ENCODE assay signal across 8 cellular contexts in genomic region chr11:77126861-77127673, GRCh38. TPM values are rescaled to one million over a fixed set of nuclear protein-coding genes. Genes with fewer than 3 reads are reported as not detected.
DNase-seq lines count a peak whose midpoint lies in the region; ATAC-seq and TF ChIP-seq lines count a peak whose summit lies in the region.

No MANE protein-coding gene starts in this region.

- intact Hi-C loops in PC-9 (cut with micrococcal nuclease; ENCODE audit: unreplicated experiment): loop anchor here (1.0 to 2.0 kb wide), 4 partner anchors 61 to 492 kb away; no protein-coding TSS in a partner anchor

- H3F3A ChIP-seq in PC-9 (ENCODE audit: insufficient read depth, low read depth): no peaks in the 10 kb centered on the region

- no peaks in the 10 kb centered on the region for H3K9me3 ChIP-seq in BLaER1 treated with 17β-estradiol and CSF1 and Interleukin-3, amounts not matched to agents 10 nM and 100 nM (replicated peaks in 1 of 11)
- H3K9me3 ChIP-seq in PC-9 (ENCODE audit: insufficient read depth, low read depth) (no peaks in the 10 kb centered on the region), neutrophil (no peaks in the 10 kb centered on the region)

- peak overlapping the region in 1 of 11 experiments; percentile 24; a peak in 1 of 22 replicates for H3K27ac ChIP-seq in BLaER1 treated with 17β-estradiol and CSF1 and Interleukin-3, amounts not matched to agents 10 nM and 100 nM
- H3K27ac ChIP-seq in PC-9: no peak overlapping the region
- H3K27ac ChIP-seq in neutrophil: no peak overlapping the region
- peak overlapping the region; percentile 42 for H3K27ac ChIP-seq in temporal lobe (ENCODE audit: low read depth, low read length)

- BruUV-seq in PC-9 (replicated peaks; lab: Mats Ljungman, UMichigan): no TSS peak

- H3K9ac ChIP-seq in BLaER1 treated with 17β-estradiol and CSF1 and Interleukin-3, amounts not matched to agents 10 nM and 100 nM: peak overlapping the region; percentile 5 to 71 (median 39); a peak in 15 of 22 replicates

- no peak overlapping the region for H2AFZ ChIP-seq in PC-9

- H3K4me1 ChIP-seq in BLaER1 treated with 17β-estradiol and CSF1 and Interleukin-3, amounts not matched to agents 10 nM and 100 nM: peaks cover 25 to 91% (median 72%) of the 10 kb centered on the region in 10 experiments
- H3K4me1 ChIP-seq in PC-9 (replicated peaks; ENCODE audit: insufficient read depth) (no peaks in the 10 kb centered on the region), neutrophil (ENCODE audit: control insufficient read depth in 1 of 2, insufficient read depth in 1 of 2, low read depth in 1 of 2, low read length in 1 of 2) (peaks cover 8% of the 10 kb centered on the region in 2 experiments)

- peaks cover 0 to 6% (median 0%) of the 10 kb centered on the region in 11 experiments; a peak in 2 of 22 replicates for H4K20me1 ChIP-seq in BLaER1 treated with 17β-estradiol and CSF1 and Interleukin-3, amounts not matched to agents 10 nM and 100 nM
- no peaks in the 10 kb centered on the region for H4K20me1 ChIP-seq in PC-9 (ENCODE audit: insufficient read depth)

- CTCF ChIA-PET in PC-9 (lab: Charles Lee): interaction anchor here (1.0 to 1.7 kb wide), 6 partner anchors 18 to 61 kb away, joined by 4 to 9 read pairs (median 6); no protein-coding TSS in a partner anchor

- TF ChIP-seq CTCF in PC-9 (conservative IDR thresholded peaks at IDR 0.05) (peak; percentile 98), neutrophil (IDR thresholded peaks at IDR 0.05) (peak; percentile 43)

- H3K36me3 ChIP-seq in BLaER1 treated with 17β-estradiol and CSF1 and Interleukin-3, amounts not matched to agents 10 nM and 100 nM: peaks cover 0 to 7% (median 0%) of the 10 kb centered on the region in 11 experiments; a peak in 1 of 22 replicates
- H3K36me3 ChIP-seq in H7 (replicated peaks; ENCODE audit: control insufficient read depth, insufficient read depth, low read length): peaks cover 1% of the 10 kb centered on the region
- no peaks in the 10 kb centered on the region for H3K36me3 ChIP-seq in PC-9 (ENCODE audit: low read depth)
- no peaks in the 10 kb centered on the region for H3K36me3 ChIP-seq in neutrophil

- no peaks in the 10 kb centered on the region for H3K9me2 ChIP-seq in PC-9 (ENCODE audit: insufficient read depth)

- no peaks in the 10 kb centered on the region for H3K27me3 ChIP-seq in BLaER1 treated with 17β-estradiol and CSF1 and Interleukin-3, amounts not matched to agents 10 nM and 100 nM
- H3K27me3 ChIP-seq in H7 (ENCODE audit: control insufficient read depth, insufficient read depth, low read length) (no peaks in the 10 kb centered on the region), PC-9 (ENCODE audit: insufficient read depth, low read depth) (no peaks in the 10 kb centered on the region), neutrophil (peaks cover 41% of the 10 kb centered on the region)

- POLR2A ChIA-PET in PC-9 (lab: Charles Lee; ENCODE audit: unreplicated experiment): no interaction called here

- H3K79me2 ChIP-seq in PC-9 (ENCODE audit: low read depth): no peaks in the 10 kb centered on the region

- H3K4me3 ChIP-seq in BLaER1 treated with 17β-estradiol and CSF1 and Interleukin-3, amounts not matched to agents 10 nM and 100 nM: peak overlapping the region; percentile 39 to 65 (median 44); a peak in 18 of 20 replicates
- H3K4me3 ChIP-seq in H7 (ENCODE audit: insufficient read depth, low read depth, low read length) (peak overlapping the region; percentile 38), PC-9 (peak overlapping the region; percentile 44; the same call in 1 of the 2 replicates), neutrophil (ENCODE audit: low read depth in 1 of 2, low read length in 1 of 2) (no peak overlapping the region)

- ATAC-seq in GM19035 (IDR thresholded peaks at IDR 0.05; ENCODE audit: unreplicated experiment): no peak

- H3K4me2 ChIP-seq in BLaER1 treated with 17β-estradiol and CSF1 and Interleukin-3, amounts not matched to agents 10 nM and 100 nM: peak overlapping the region; percentile 69 to 93 (median 78)
- H3K4me2 ChIP-seq in PC-9: peak overlapping the region; percentile 70

- DNase-seq in H7 (peak; percentile 96), PC-9 (peak in 1 of 2 experiments; percentile 59), foreskin melanocyte (peak; percentile 27)
- peak; percentile 38 for DNase-seq in activated T-helper 9 cell treated with anti-CD3 and anti-CD28 coated beads, Interleukin-2, amount 50 U/mL, for 16 hours (ENCODE audit: low read depth)

RNA-seq across cellular contexts. Expression of gene MYO7A, which starts 1.0 kb away (rescaled TPM):
- 1.8 and 2.2 TPM in 2 replicates for total RNA-seq in H7 (2014; rRNA removed; shearing (Covaris generic))
- total RNA-seq in PC-9 (2021): 2.4 and 3.5 TPM in 2 replicates
- total RNA-seq in temporal lobe: 0.49 TPM

RNA-seq across cellular contexts. Expression of gene OMP, which starts 24.4 kb away (rescaled TPM):
- not detected in 2 replicates for total RNA-seq in H7 (2014; rRNA removed; shearing (Covaris generic))
- total RNA-seq in PC-9 (2021) (1.4 TPM in 1 of 2 replicates, not detected in the other), temporal lobe (not detected)

Comparison
In these comparisons a context has a peak if more than half of its experiments do, and no peak if none do; other contexts are left out.
1. H3K4me3 ChIP-seq: peak in BLaER1 treated with 17β-estradiol and CSF1 and Interleukin-3, amounts not matched to agents 10 nM and 100 nM (10 of 10), H7 (single experiment) and PC-9 (single experiment); none in neutrophil (0 of 2).